Comparison of ENCODE assay signal across 20 cellular contexts in genomic region chr16:8380311-8380710, GRCh38.
DNase-seq lines count a peak whose midpoint lies in the region; ATAC-seq and TF ChIP-seq lines count a peak whose summit lies in the region.
"Had no signal": no experiment of that assay in that cellular context is flagged by ENCODE, and none has a peak within 500 bp of the region (broad histone marks: within the 10 kb centered on the region; RNA-seq: fewer than 3 reads in every experiment).

No MANE protein-coding gene starts in this region.

- no peak overlapping the region for H3K9ac ChIP-seq in neuronal stem cell (ENCODE audit: low read depth, low read length, poor library complexity)
- H3K9ac ChIP-seq: BLaER1 had no signal

- no peak overlapping the region for H4K8ac ChIP-seq in neuronal stem cell (ENCODE audit: low read depth, low read length)

- H3K4me1 ChIP-seq in neuronal stem cell (ENCODE audit: control insufficient read depth in 2 of 2, insufficient read depth in 1 of 2, low read depth in 1 of 2, low read length in 2 of 2): peaks cover 0 to 2% of the 10 kb centered on the region in 2 donors
- H3K4me1 ChIP-seq in gastroesophageal sphincter: no peaks in the 10 kb centered on the region
- H3K4me1 ChIP-seq: Caco-2, HAP-1 had no signal

- H3K4me3 Mint-ChIP-seq in activated naive CD4-positive, alpha-beta T cell treated with anti-CD3 and anti-CD28 coated beads for 36 hours: no peak overlapping the region
- H3K4me3 Mint-ChIP-seq: B cell; CD4-positive, CD25-positive, alpha-beta regulatory T cell; CD8-positive, alpha-beta T cell; HFFc6 had no signal

- no peak overlapping the region for H3K14ac ChIP-seq in neuronal stem cell (ENCODE audit: low read length)

- H3K23ac ChIP-seq in neuronal stem cell (ENCODE audit: low read depth, low read length, poor library complexity): no peak overlapping the region

- H2AK5ac ChIP-seq in neuronal stem cell (ENCODE audit: low read depth, low read length): no peak overlapping the region

- H3K27me3 ChIP-seq in neuronal stem cell (ENCODE audit: control insufficient read depth in 3 of 3, insufficient read depth in 3 of 3, low read depth in 1 of 3, low read length in 3 of 3) (no peaks in the 10 kb centered on the region), gastroesophageal sphincter (no peaks in the 10 kb centered on the region)
- H3K27me3 ChIP-seq: BLaER1 had no signal

- H2BK5ac ChIP-seq in neuronal stem cell (ENCODE audit: low read length): no peak overlapping the region

- H3K36me3 Mint-ChIP-seq in activated naive CD4-positive, alpha-beta T cell treated with anti-CD3 and anti-CD28 coated beads for 36 hours (ENCODE audit: low read depth): no peaks in the 10 kb centered on the region
- H3K36me3 Mint-ChIP-seq: CD4-positive, CD25-positive, alpha-beta regulatory T cell; CD8-positive, alpha-beta T cell had no signal

- no peak overlapping the region for H3K4ac ChIP-seq in neuronal stem cell (ENCODE audit: low read length)

- no peak for TF ChIP-seq CTCF in gastroesophageal sphincter (IDR thresholded peaks at IDR 0.05)

- H3K4me3 ChIP-seq in neuronal stem cell (ENCODE audit: low read length in 2 of 2): no peak overlapping the region
- H3K4me3 ChIP-seq in gastroesophageal sphincter: no peak overlapping the region
- H3K4me3 ChIP-seq: BLaER1, HAP-1 had no signal

- H3K27ac ChIP-seq in neuronal stem cell (replicated peaks; ENCODE audit: low read length) (no peak overlapping the region), gastroesophageal sphincter (no peak overlapping the region)
- H3K27ac ChIP-seq: 22Rv1, BLaER1, C4-2B had no signal

- WGBS in neuronal stem cell (ENCODE audit: extremely low coverage in 2 of 2, insufficient read length in 2 of 2, insufficient replicate concordance in 1 of 2), 2 donors: no CpG with 5 or more reads among the region's 6 CpGs
- WGBS in gastroesophageal sphincter (ENCODE audit: low coverage in 1 of 2), 2 donors: 69 to 75% methylated on average over 5 to 6 of the region's 6 CpGs

- no peak overlapping the region for H3K27ac Mint-ChIP-seq in activated naive CD4-positive, alpha-beta T cell treated with anti-CD3 and anti-CD28 coated beads for 36 hours
- H3K27ac Mint-ChIP-seq: B cell; CD4-positive, CD25-positive, alpha-beta regulatory T cell; CD8-positive, alpha-beta T cell; HFFc6 had no signal

- no peaks in the 10 kb centered on the region for H3K79me1 ChIP-seq in neuronal stem cell (ENCODE audit: low read depth, low read length)

- H3K18ac ChIP-seq in neuronal stem cell (ENCODE audit: low read length): no peak overlapping the region

- DNase-seq in DMS53 (lab: John Stamatoyannopoulos, UW) (peak; percentile 24), DMS53 treated with DMSO at 0.1 percent for 48 hours (lab: John Stamatoyannopoulos, UW; ENCODE audit: unreplicated experiment) (no peak), ecto neural progenitor cell (ENCODE audit: low spot score) (peak; percentile 68), neuronal stem cell (ENCODE audit: low spot score) (peak; percentile 43), germinal center (ENCODE audit: low spot score) (no peak)
- DNase-seq in activated naive CD4-positive, alpha-beta T cell treated with anti-CD3 and anti-CD28 coated beads for 36 hours: no peak
- DNase-seq: Caco-2; CD4-positive, CD25-positive, alpha-beta regulatory T cell; CD8-positive, alpha-beta T cell; DMS153; DMS79 treated with DMSO at 0.1 percent for 48 hours; GF-D8; GOT3; HFFc6 had no signal

- H4K91ac ChIP-seq in neuronal stem cell (ENCODE audit: low read depth, low read length, poor library complexity): no peak overlapping the region

- TF ChIP-seq POLR2A in gastroesophageal sphincter (IDR thresholded peaks at IDR 0.05): no peak

- CTCF ChIA-PET in activated naive CD4-positive, alpha-beta T cell treated with anti-CD3 and anti-CD28 coated beads for 36 hours (lab: Charles Lee): no interaction called here

- intact Hi-C loops in activated naive CD4-positive, alpha-beta T cell treated with anti-CD3 and anti-CD28 coated beads for 36 hours (cut with micrococcal nuclease): no loop called here

- H3K9me3 Mint-ChIP-seq in activated naive CD4-positive, alpha-beta T cell treated with anti-CD3 and anti-CD28 coated beads for 36 hours: peaks cover 10% of the 10 kb centered on the region

- H3K36me3 ChIP-seq in neuronal stem cell (replicated peaks in 1 of 2; ENCODE audit: control insufficient read depth in 2 of 2, insufficient read depth in 2 of 2, low read length in 2 of 2) (no peaks in the 10 kb centered on the region), gastroesophageal sphincter (no peaks in the 10 kb centered on the region)
- H3K36me3 ChIP-seq: BLaER1, HAP-1 had no signal

- H2BK15ac ChIP-seq in neuronal stem cell (ENCODE audit: low read length): no peak overlapping the region

- no peak for TF ChIP-seq EP300 in gastroesophageal sphincter (IDR thresholded peaks at IDR 0.05)

- H3K9me3 ChIP-seq in neuronal stem cell (replicated peaks in 1 of 2; ENCODE audit: control insufficient read depth in 2 of 2, insufficient read depth in 1 of 2, low read depth in 1 of 2, low read length in 2 of 2) (no peaks in the 10 kb centered on the region), gastroesophageal sphincter (no peaks in the 10 kb centered on the region)
- H3K9me3 ChIP-seq: BLaER1, Caco-2, HAP-1 had no signal

- no peak overlapping the region for H2BK120ac ChIP-seq in neuronal stem cell (ENCODE audit: low read depth, low read length)

- H2AFZ ChIP-seq in neuronal stem cell (ENCODE audit: low read length): no peak overlapping the region

- no peak for ATAC-seq in gastroesophageal sphincter
- ATAC-seq: CD8-positive, alpha-beta T cell had no signal

- H3K4me1 Mint-ChIP-seq in activated naive CD4-positive, alpha-beta T cell treated with anti-CD3 and anti-CD28 coated beads for 36 hours (ENCODE audit: low read depth): no peaks in the 10 kb centered on the region
- H3K4me1 Mint-ChIP-seq: B cell; CD4-positive, CD25-positive, alpha-beta regulatory T cell had no signal

- H3K4me2 ChIP-seq in neuronal stem cell (ENCODE audit: insufficient read depth, low read length, poor library complexity, severe bottlenecking): no peak overlapping the region
- H3K4me2 ChIP-seq: BLaER1 had no signal

- no peak overlapping the region for H2BK12ac ChIP-seq in neuronal stem cell (ENCODE audit: low read length)

- H3K27me3 Mint-ChIP-seq in activated naive CD4-positive, alpha-beta T cell treated with anti-CD3 and anti-CD28 coated beads for 36 hours (ENCODE audit: low read depth): no peaks in the 10 kb centered on the region
- H3K27me3 Mint-ChIP-seq: B cell; CD4-positive, CD25-positive, alpha-beta regulatory T cell had no signal

Comparison
In these comparisons a context has a peak if more than half of its experiments do, and no peak if none do; other contexts are left out.
1. DNase-seq: peak in DMS53 (single experiment), ecto neural progenitor cell (single experiment) and neuronal stem cell (single experiment); none in DMS53 treated with DMSO at 0.1 percent for 48 hours (single experiment), activated naive CD4-positive, alpha-beta T cell treated with anti-CD3 and anti-CD28 coated beads for 36 hours (single experiment) and germinal center (single experiment).